26 cellular contexts compared by ENCODE assay signal in the genomic region with DNA sequence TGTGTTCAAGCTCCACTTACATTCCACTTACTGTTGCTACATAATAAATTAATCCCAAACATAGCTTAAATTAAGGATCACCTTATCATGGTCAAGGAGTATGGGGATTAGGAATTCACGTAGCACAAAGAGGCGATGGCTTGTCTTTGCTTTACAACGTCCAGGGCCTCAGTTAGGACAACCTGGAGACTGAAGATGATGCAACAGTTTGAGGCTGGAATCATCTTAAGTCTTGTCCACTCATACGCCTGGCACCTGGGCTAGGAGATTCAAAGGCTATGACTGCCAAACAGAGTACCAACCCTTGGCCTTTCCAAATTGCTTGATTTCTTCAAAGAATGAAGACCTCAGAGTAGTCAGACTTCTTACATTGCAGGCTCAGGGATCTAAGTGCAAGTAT.
DNase-seq lines count a peak whose midpoint lies in the region; ATAC-seq, FAIRE-seq and TF ChIP-seq lines count a peak whose summit lies in the region.
"Had no signal": no experiment of that assay in that cellular context is flagged by ENCODE, and none has a peak within 500 bp of the region (broad histone marks: within the 10 kb centered on the region; RNA-seq: fewer than 3 reads in every experiment).

No MANE protein-coding gene starts in this region.

- H3K14ac ChIP-seq in IMR-90 (replicated peaks; ENCODE audit: low read depth, low read length), result no peak overlapping the region

- no peak overlapping the region for H3K4ac ChIP-seq in IMR-90 (ENCODE audit: low read depth, low read length)

- dilution Hi-C loops in IMR-90 (cut with HindIII; ENCODE audit: low sequenced_read_pairs, unreplicated experiment), result no loop called here

- H3K27ac Mint-ChIP-seq in progenitor cell of endocrine pancreas, result no peak overlapping the region
- H3K27ac Mint-ChIP-seq: CD14-positive monocyte; CD4-positive, alpha-beta T cell; CD8-positive, alpha-beta memory T cell; GM23338 had no signal

- H2AK5ac ChIP-seq in IMR-90 (ENCODE audit: low read depth, low read length), result no peak overlapping the region

- H3K27ac ChIP-seq in HepG2 (ENCODE audit: extremely low read length, insufficient read depth, low read length) (no peak overlapping the region), right lobe of liver (no peak overlapping the region), IMR-90 (ENCODE audit: insufficient read depth, low read length) (no peak overlapping the region), K562 (ENCODE audit: extremely low read depth, low read depth, low read length) (no peak overlapping the region)
- H3K27ac ChIP-seq: 22Rv1; BLaER1 treated with 17β-estradiol and CSF1 and Interleukin-3, amounts not matched to agents 10 nM and 100 nM had no signal

- H3K79me2 ChIP-seq in HepG2 (ENCODE audit: insufficient read depth, low read length), result no peaks in the 10 kb centered on the region
- H3K79me2 ChIP-seq in K562 (ENCODE audit: control insufficient read depth, insufficient read depth, low read length), result no peaks in the 10 kb centered on the region

- no peak overlapping the region for H3K18ac ChIP-seq in IMR-90 (ENCODE audit: low read depth, low read length)

- no peak overlapping the region for H2BK120ac ChIP-seq in IMR-90 (ENCODE audit: low read depth, low read length)

- TF ChIP-seq CTCF in HepG2 (CRISPR knock-in tag; IDR thresholded peaks at IDR 0.05) (no peak), right lobe of liver (IDR thresholded peaks at IDR 0.05) (no peak), IMR-90 (conservative IDR thresholded peaks at IDR 0.05; ENCODE audit: low read depth, low read length) (no peak), K562 (IDR thresholded peaks at IDR 0.05 in 2 of 3, conservative IDR thresholded peaks at IDR 0.05 in 1 of 3; ENCODE audit: insufficient read depth in 2 of 3, low read depth in 1 of 3, low read length in 3 of 3) (no peak), progenitor cell of endocrine pancreas (IDR thresholded peaks at IDR 0.05; ENCODE audit: unreplicated experiment) (no peak)

- no peak for TF ChIP-seq POLR2A in HepG2 (IDR thresholded peaks at IDR 0.05; ENCODE audit: insufficient read depth in 1 of 2, low read depth in 2 of 2, low read length in 2 of 2)
- TF ChIP-seq POLR2A in right lobe of liver (IDR thresholded peaks at IDR 0.05), result no peak
- no peak for TF ChIP-seq POLR2A in IMR-90 (IDR thresholded peaks at IDR 0.05; ENCODE audit: low read depth, low read length)
- TF ChIP-seq POLR2A in K562 (conservative IDR thresholded peaks at IDR 0.05), result no peak

- H3K4me1 ChIP-seq in HepG2 (ENCODE audit: insufficient read depth, low read length) (no peaks in the 10 kb centered on the region), right lobe of liver (no peaks in the 10 kb centered on the region), IMR-90 (ENCODE audit: control insufficient read depth, insufficient read depth, low read length) (peaks cover 10% of the 10 kb centered on the region), K562 (replicated peaks in 1 of 2; ENCODE audit: control insufficient read depth in 2 of 2, insufficient read depth in 2 of 2, low read length in 2 of 2) (no peaks in the 10 kb centered on the region)
- H3K4me1 ChIP-seq: BE2C had no signal

- in situ Hi-C loops in HepG2 (cut with HindIII; ENCODE audit: extremely low pct_ligation_motif_present, low pct_unique_long_range_greater_than_20kb) (no loop called here), IMR-90 (cut with MboI; ENCODE audit: low sequenced_read_pairs) (no loop called here), K562 (cut with MboI) (no loop called here)

- POLR2A ChIA-PET in HepG2 (lab: Yijun Ruan, JAX), result no interaction called here
- POLR2A ChIA-PET in IMR-90 (lab: Charles Lee; ENCODE audit: unreplicated experiment), result no interaction called here
- POLR2A ChIA-PET in K562 (lab: Yijun Ruan, JAX), result no interaction called here

- H3K4me1 Mint-ChIP-seq in progenitor cell of endocrine pancreas (ENCODE audit: low read depth), result no peaks in the 10 kb centered on the region
- H3K4me1 Mint-ChIP-seq: CD14-positive monocyte; CD8-positive, alpha-beta memory T cell had no signal

- no peaks in the 10 kb centered on the region for H3K36me3 Mint-ChIP-seq in progenitor cell of endocrine pancreas (ENCODE audit: insufficient read depth)

- H3K9me1 ChIP-seq in IMR-90 (ENCODE audit: insufficient read depth, low read length) (peaks cover 3% of the 10 kb centered on the region; the same call in 1 of the 2 replicates), K562 (ENCODE audit: control insufficient read depth, insufficient read depth, low read length) (no peaks in the 10 kb centered on the region)

- no peak overlapping the region for H2BK20ac ChIP-seq in IMR-90 (ENCODE audit: low read depth, low read length)

- intact Hi-C loops in HepG2 (cut with micrococcal nuclease; ENCODE audit: unreplicated experiment) (no loop called here), right lobe of liver (cut with DNase I) (no loop called here), IMR-90 (cut with micrococcal nuclease) (no loop called here), K562 (cut with micrococcal nuclease) (no loop called here)

- H4K91ac ChIP-seq in IMR-90 (ENCODE audit: insufficient read depth, low read depth, low read length), result no peak overlapping the region

- H3K9me3 ChIP-seq in HepG2 (ENCODE audit: low read length) (no peaks in the 10 kb centered on the region), right lobe of liver (no peaks in the 10 kb centered on the region), IMR-90 (ENCODE audit: control insufficient read depth, insufficient read depth, low read length) (peaks cover 1% of the 10 kb centered on the region; the same call in 1 of the 2 replicates), K562 (replicated peaks; ENCODE audit: control insufficient read depth, insufficient read depth, low read depth, low read length) (no peaks in the 10 kb centered on the region)
- H3K9me3 ChIP-seq: BE2C had no signal

- DNase-seq in HepG2 (ENCODE audit: low spot score), result no peak
- no peak for DNase-seq in right lobe of liver
- DNase-seq in IMR-90, result no peak
- DNase-seq in K562 (ENCODE audit: extremely low read depth in 1 of 4, low spot score in 3 of 4), result no peak
- DNase-seq in NCI-H1105 treated with DMSO at 0.1 percent for 48 hours (lab: John Stamatoyannopoulos, UW), result no peak
- no peak for DNase-seq in progenitor cell of endocrine pancreas (ENCODE audit: low spot score, unreplicated experiment)
- no peak for DNase-seq in cerebellar nuclear complex (lab: John Stamatoyannopoulos, UW)
- DNase-seq: ACHN; AML-193; BE2C; CD4-positive, alpha-beta T cell; CD8-positive, alpha-beta memory T cell; DMS 273 treated with DMSO at 0.1 percent for 48 hours; DMS79; EL; GDM1; H7 had no signal

- ATAC-seq in HepG2 (no peak), right lobe of liver (no peak), IMR-90 (ENCODE audit: low read depth) (no peak), K562 (no peak)
- ATAC-seq: GM12878, GM23338, HCT116 had no signal

- no peak overlapping the region for H4K8ac ChIP-seq in IMR-90 (ENCODE audit: low read depth in 2 of 2, low read length in 2 of 2)

- no peak overlapping the region for H2BK5ac ChIP-seq in IMR-90 (ENCODE audit: low read depth, low read length, poor library complexity, severe bottlenecking)

- peaks cover 5% of the 10 kb centered on the region for H3K9me3 Mint-ChIP-seq in progenitor cell of endocrine pancreas (ENCODE audit: low read depth)

- WGBS in HepG2 (ENCODE audit: low lambda C conversion rate), result 93% methylated on average over 4 of the region's 4 CpGs
- WGBS in right lobe of liver (ENCODE audit: insufficient coverage, low coverage, low lambda C conversion rate, missing lambda C conversion rate), result 100% methylated on average over 2 of the region's 4 CpGs
- WGBS in IMR-90 (ENCODE audit: extremely low coverage in 2 of 2, insufficient read length in 1 of 2), 2 experiments, result 91% methylated on average over 4 of the region's 4 CpGs; no CpG with 5 or more reads in 1 of the 2 experiments
- WGBS in K562 (ENCODE audit: insufficient coverage, low coverage, missing lambda C conversion rate), result 2% methylated on average over 4 of the region's 4 CpGs

- H3K4me3 Mint-ChIP-seq in progenitor cell of endocrine pancreas (ENCODE audit: low read depth), result no peak overlapping the region
- H3K4me3 Mint-ChIP-seq: CD14-positive monocyte; CD4-positive, alpha-beta T cell; CD8-positive, alpha-beta memory T cell; GM23338 had no signal

- no peak overlapping the region for H3K4me3 ChIP-seq in HepG2 (replicated peaks in 1 of 3; ENCODE audit: insufficient read depth in 1 of 3, low read depth in 2 of 3, low read length in 3 of 3)
- no peak overlapping the region for H3K4me3 ChIP-seq in right lobe of liver
- H3K4me3 ChIP-seq in IMR-90 (ENCODE audit: insufficient read depth, low read depth, low read length), result no peak overlapping the region
- H3K4me3 ChIP-seq in K562, result no peak overlapping the region
- H3K4me3 ChIP-seq: BLaER1 treated with 17β-estradiol and CSF1 and Interleukin-3, amounts not matched to agents 10 nM and 100 nM; GM12878; GM23338 had no signal

- no peak overlapping the region for H3K56ac ChIP-seq in IMR-90 (ENCODE audit: extremely low read depth, insufficient read depth, low read length)

- peaks cover 33 to 41% of the 10 kb centered on the region in 2 experiments for H3K79me1 ChIP-seq in IMR-90 (ENCODE audit: low read depth in 1 of 2, low read length in 2 of 2)

- H4K20me1 ChIP-seq in HepG2 (ENCODE audit: insufficient read depth, low read length) (peaks cover 6% of the 10 kb centered on the region; the same call in 1 of the 2 replicates), IMR-90 (ENCODE audit: insufficient read depth, low read length) (no peaks in the 10 kb centered on the region), K562 (replicated peaks; ENCODE audit: control insufficient read depth, insufficient read depth, low read length) (no peaks in the 10 kb centered on the region)

- FAIRE-seq in HepG2 (lab: Jason Lieb, UNC) (no peak), K562 (lab: Jason Lieb, UNC) (no peak)
- FAIRE-seq: A204.1, D721Med, GM12878, GM18507 had no signal

- no peak for TF ChIP-seq EP300 in HepG2 (IDR thresholded peaks at IDR 0.05; ENCODE audit: low read depth in 2 of 2, low read length in 2 of 2)
- TF ChIP-seq EP300 in HepG2 (CRISPR knock-in tag; IDR thresholded peaks at IDR 0.05; ENCODE audit: borderline replicate concordance), result no peak
- no peak for TF ChIP-seq EP300 in K562 (IDR thresholded peaks at IDR 0.05; ENCODE audit: low read length)

- no peak overlapping the region for H3K9ac ChIP-seq in HepG2 (ENCODE audit: insufficient read depth, low read depth, low read length)
- no peak overlapping the region for H3K9ac ChIP-seq in IMR-90 (ENCODE audit: low read depth, low read length)
- H3K9ac ChIP-seq in K562 (ENCODE audit: insufficient read depth in 1 of 2, low read depth in 2 of 2, low read length in 2 of 2), result no peak overlapping the region
- H3K9ac ChIP-seq: BLaER1 treated with 17β-estradiol and CSF1 and Interleukin-3, amounts not matched to agents 10 nM and 100 nM had no signal

- H3K36me3 ChIP-seq in HepG2 (replicated peaks in 1 of 2; ENCODE audit: control insufficient read depth in 1 of 2, insufficient read depth in 2 of 2, low read length in 2 of 2) (no peaks in the 10 kb centered on the region), right lobe of liver (no peaks in the 10 kb centered on the region), IMR-90 (ENCODE audit: control insufficient read depth, insufficient read depth, low read length) (no peaks in the 10 kb centered on the region), K562 (ENCODE audit: control insufficient read depth, insufficient read depth, low read length) (no peaks in the 10 kb centered on the region)
- H3K36me3 ChIP-seq: BE2C had no signal

- no peak overlapping the region for H3K23ac ChIP-seq in IMR-90 (ENCODE audit: low read depth, low read length)

- BruUV-seq in HepG2 (replicated peaks; lab: Mats Ljungman, UMichigan) (no TSS peak), IMR-90 (replicated peaks; lab: Mats Ljungman, UMichigan) (no TSS peak), K562 (replicated peaks; lab: Mats Ljungman, UMichigan) (no TSS peak)

- CTCF ChIA-PET in HepG2 (lab: Yijun Ruan, JAX; ENCODE audit: low intra/inter-chr PET ratio, low total read pairs), result no interaction called here
- CTCF ChIA-PET in IMR-90 (lab: Yijun Ruan, JAX), result no interaction called here
- CTCF ChIA-PET in K562 (lab: Yijun Ruan, JAX; ENCODE audit: low intra/inter-chr PET ratio), result no interaction called here

- H2AFZ ChIP-seq in HepG2 (ENCODE audit: low read length) (no peak overlapping the region), IMR-90 (replicated peaks; ENCODE audit: low read length, poor library complexity) (no peak overlapping the region), K562 (ENCODE audit: low read depth, low read length) (no peak overlapping the region)
- H2AFZ ChIP-seq: GM23338 had no signal

- H3K27me3 ChIP-seq in HepG2 (ENCODE audit: control insufficient read depth in 1 of 2, insufficient read depth in 2 of 2, low read length in 2 of 2) (no peaks in the 10 kb centered on the region), right lobe of liver (no peaks in the 10 kb centered on the region), IMR-90 (ENCODE audit: control insufficient read depth, insufficient read depth, low read length) (no peaks in the 10 kb centered on the region), K562 (ENCODE audit: control insufficient read depth in 2 of 2, insufficient read depth in 2 of 2, low read length in 2 of 2) (no peaks in the 10 kb centered on the region)
- H3K27me3 ChIP-seq: BE2C; BLaER1 treated with 17β-estradiol and CSF1 and Interleukin-3, amounts not matched to agents 10 nM and 100 nM had no signal

- H4K5ac ChIP-seq in IMR-90 (ENCODE audit: low read depth, low read length), result no peak overlapping the region

- TF ChIP-seq RAD21 in HepG2 (CRISPR knock-in tag; IDR thresholded peaks at IDR 0.05) (no peak), IMR-90 (IDR thresholded peaks at IDR 0.05; ENCODE audit: low read length) (no peak), K562 (CRISPR knock-in tag; conservative IDR thresholded peaks at IDR 0.05 in 1 of 2, IDR thresholded peaks at IDR 0.05 in 1 of 2) (no peak)

- H2BK15ac ChIP-seq in IMR-90 (ENCODE audit: low read depth, low read length), result no peak overlapping the region

- H3K4me2 ChIP-seq in HepG2 (ENCODE audit: low read depth, low read length), result no peak overlapping the region
- no peak overlapping the region for H3K4me2 ChIP-seq in IMR-90 (ENCODE audit: low read depth, low read length)
- H3K4me2 ChIP-seq in K562 (ENCODE audit: insufficient read depth, low read length), result no peak overlapping the region
- H3K4me2 ChIP-seq: BLaER1 treated with 17β-estradiol and CSF1 and Interleukin-3, amounts not matched to agents 10 nM and 100 nM; GM23338 had no signal

- H3K27me3 Mint-ChIP-seq in progenitor cell of endocrine pancreas, result no peaks in the 10 kb centered on the region
- H3K27me3 Mint-ChIP-seq: CD4-positive, alpha-beta T cell; CD8-positive, alpha-beta memory T cell had no signal

- H2AK9ac ChIP-seq in IMR-90 (replicated peaks; ENCODE audit: low read depth, low read length, poor library complexity), result no peak overlapping the region
